Comparison of ENCODE assay signal across 23 cellular contexts in the genomic region with DNA sequence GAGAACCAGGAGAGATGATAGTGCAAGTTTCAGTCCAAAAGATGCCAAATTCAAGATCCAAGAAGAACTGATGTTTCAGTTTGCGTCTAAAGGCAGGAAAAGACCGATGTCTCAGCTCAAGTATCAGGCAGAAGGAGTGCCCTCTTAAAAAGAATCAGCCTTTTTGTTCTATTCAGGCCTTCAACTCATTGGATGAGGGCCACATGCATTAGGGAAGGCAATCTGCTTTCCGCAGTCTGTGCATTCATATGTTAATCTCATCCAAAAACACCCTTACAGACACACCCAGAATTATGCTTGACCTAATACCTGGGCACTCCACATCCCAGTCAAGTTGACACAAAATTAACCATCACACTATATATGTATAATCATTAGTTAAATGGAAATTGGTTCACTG. TPM values are rescaled to one million over a fixed set of nuclear protein-coding genes. Genes with fewer than 3 reads are reported as not detected.
DNase-seq lines count a peak whose midpoint lies in the region; ATAC-seq and TF ChIP-seq lines count a peak whose summit lies in the region.
"Had no signal": no experiment of that assay in that cellular context is flagged by ENCODE, and none has a peak within 500 bp of the region (broad histone marks: within the 10 kb centered on the region; RNA-seq: fewer than 3 reads in every experiment).

No MANE protein-coding gene starts in this region.

- H3K36me3 ChIP-seq in GM23338 (ENCODE audit: insufficient read depth), result no peaks in the 10 kb centered on the region
- H3K36me3 ChIP-seq in neural progenitor cell, result no peaks in the 10 kb centered on the region
- H3K36me3 ChIP-seq: BLaER1 treated with 17β-estradiol and CSF1 and Interleukin-3, amounts not matched to agents 10 nM and 100 nM had no signal

- peaks cover 6% of the 10 kb centered on the region; the same call in 2 of the 3 replicates for H3K9me3 Mint-ChIP-seq in GM23338
- peaks cover 2 to 18% (median 6%) of the 10 kb centered on the region in 5 experiments for H3K9me3 Mint-ChIP-seq in brain
- H3K9me3 Mint-ChIP-seq in neural progenitor cell, result no peaks in the 10 kb centered on the region
- H3K9me3 Mint-ChIP-seq: CD8-positive, alpha-beta T cell had no signal

- H3K79me2 ChIP-seq in GM23338 (replicated peaks; ENCODE audit: insufficient read depth) (no peaks in the 10 kb centered on the region), neural progenitor cell (ENCODE audit: low read depth) (no peaks in the 10 kb centered on the region)

- H2AFZ ChIP-seq in GM23338 (peak overlapping the region; percentile 34; the same call in 1 of the 2 replicates), neural progenitor cell (replicated peaks) (no peak overlapping the region)

- POLR2A ChIA-PET in RWPE1 (lab: Yijun Ruan, JAX; ENCODE audit: low non-redundant PET), result no interaction called here

- H3K4me2 ChIP-seq in GM23338, result peak overlapping the region; percentile 33; the same call in 1 of the 2 replicates
- no peak overlapping the region for H3K4me2 ChIP-seq in neural progenitor cell
- H3K4me2 ChIP-seq: BLaER1 treated with 17β-estradiol and CSF1 and Interleukin-3, amounts not matched to agents 10 nM and 100 nM had no signal

- no peaks in the 10 kb centered on the region for H4K20me1 ChIP-seq in GM23338 (replicated peaks; ENCODE audit: insufficient read depth)
- no peaks in the 10 kb centered on the region for H4K20me1 ChIP-seq in neural progenitor cell (ENCODE audit: low read depth)
- H4K20me1 ChIP-seq: BLaER1 treated with 17β-estradiol and CSF1 and Interleukin-3, amounts not matched to agents 10 nM and 100 nM had no signal

- no peak overlapping the region for H3K9ac ChIP-seq in neural progenitor cell
- H3K9ac ChIP-seq: BLaER1 treated with 17β-estradiol and CSF1 and Interleukin-3, amounts not matched to agents 10 nM and 100 nM had no signal

- H3K27ac Mint-ChIP-seq in GM23338, result no peak overlapping the region; the same call in 1 of the 2 replicates
- peak overlapping the region; percentile 33 to 91 (median 57) for H3K27ac Mint-ChIP-seq in brain
- H3K27ac Mint-ChIP-seq in neural progenitor cell, result peak overlapping the region; percentile 23
- H3K27ac Mint-ChIP-seq: CD8-positive, alpha-beta T cell had no signal

- TF ChIP-seq CTCF in GM23338 (conservative IDR thresholded peaks at IDR 0.05; ENCODE audit: low read depth in 2 of 2), result no peak
- no peak for TF ChIP-seq CTCF in brain (conservative IDR thresholded peaks at IDR 0.05)
- no peak for TF ChIP-seq CTCF in neural progenitor cell (IDR thresholded peaks at IDR 0.05)
- TF ChIP-seq CTCF in RWPE1 (conservative IDR thresholded peaks at IDR 0.05; ENCODE audit: low read depth), result no peak
- TF ChIP-seq CTCF in GM13976 (IDR thresholded peaks at IDR 0.05; ENCODE audit: borderline replicate concordance, control extremely low read depth, extremely low read depth, insufficient read depth, missing control alignments), result no peak

- H3K4me3 Mint-ChIP-seq in GM23338 (no peak overlapping the region), brain (peak overlapping the region in 2 of 5 experiments; percentile 11 to 46), neural progenitor cell (no peak overlapping the region)
- H3K4me3 Mint-ChIP-seq: CD8-positive, alpha-beta T cell had no signal

- ATAC-seq in GM23338, result peak; percentile 51
- ATAC-seq: CD8-positive, alpha-beta T cell; K562; PC-3 had no signal

- no peak overlapping the region for H3K4me3 ChIP-seq in GM23338
- no peak overlapping the region for H3K4me3 ChIP-seq in neural progenitor cell
- H3K4me3 ChIP-seq: BLaER1 treated with 17β-estradiol and CSF1 and Interleukin-3, amounts not matched to agents 10 nM and 100 nM; K562; SK-N-MC had no signal

- H3K36me3 Mint-ChIP-seq in GM23338 (ENCODE audit: low read depth), result peaks cover 5% of the 10 kb centered on the region; the same call in 1 of the 3 replicates
- H3K36me3 Mint-ChIP-seq in brain, result peaks cover 4% of the 10 kb centered on the region
- H3K36me3 Mint-ChIP-seq in neural progenitor cell, result no peaks in the 10 kb centered on the region
- H3K36me3 Mint-ChIP-seq: CD8-positive, alpha-beta T cell had no signal

- H3K4me1 ChIP-seq in GM23338 (ENCODE audit: insufficient read depth) (peaks cover 13% of the 10 kb centered on the region), neural progenitor cell (no peaks in the 10 kb centered on the region)
- H3K4me1 ChIP-seq: BLaER1 treated with 17β-estradiol and CSF1 and Interleukin-3, amounts not matched to agents 10 nM and 100 nM had no signal

- H3K9me3 ChIP-seq in neural progenitor cell (ENCODE audit: low read depth), result no peaks in the 10 kb centered on the region
- H3K9me3 ChIP-seq: BLaER1 treated with 17β-estradiol and CSF1 and Interleukin-3, amounts not matched to agents 10 nM and 100 nM had no signal

- in situ Hi-C loops in GM13976 (cut with MboI; ENCODE audit: low sequenced_read_pairs, unreplicated experiment), result no loop called here

- H3K27me3 Mint-ChIP-seq in GM23338 (ENCODE audit: insufficient read depth, low read depth, poor library complexity) (no peaks in the 10 kb centered on the region), brain (no peaks in the 10 kb centered on the region), neural progenitor cell (ENCODE audit: insufficient read depth, low read depth) (no peaks in the 10 kb centered on the region)

- DNase-seq in GM23338 (ENCODE audit: low spot score) (peak; percentile 28), NCI-H446 treated with DMSO at 0.1 percent for 48 hours (lab: John Stamatoyannopoulos, UW) (peak; percentile 33), neural progenitor cell (ENCODE audit: low spot score) (no peak), RWPE1 (ENCODE audit: low spot score) (no peak), GM13976 (ENCODE audit: low spot score) (no peak)
- no peak for DNase-seq in stimulated activated CD4-positive, alpha-beta T cell treated with anti-CD3 and anti-CD28 coated beads, Interleukin-1b, Interleukin-23, amount 100 ng/mL, for 48 hours
- DNase-seq: ACHN; CD8-positive, alpha-beta T cell; DMS53; EL; GF-D8; H7; NCI-H1092; NCI-H1436; NCI-H1930; NCI-H226; NCI-H526 treated with DMSO at 0.1 percent for 48 hours; PC-3; SHP77 had no signal

- CTCF ChIA-PET in RWPE1 (lab: Yijun Ruan, JAX), result interaction anchor here (0.7 kb wide), 1 partner anchor 123 kb away, joined by 4 read pairs; no protein-coding TSS in a partner anchor

- no peaks in the 10 kb centered on the region for H3K9me2 ChIP-seq in GM23338 (ENCODE audit: insufficient read depth)

- H3K27ac ChIP-seq in GM23338 (ENCODE audit: low read depth) (no peak overlapping the region), neural progenitor cell (no peak overlapping the region), RWPE1 (no peak overlapping the region)
- H3K27ac ChIP-seq: BLaER1 treated with 17β-estradiol and CSF1 and Interleukin-3, amounts not matched to agents 10 nM and 100 nM had no signal

- peaks cover 26% of the 10 kb centered on the region for H3K4me1 Mint-ChIP-seq in GM23338
- H3K4me1 Mint-ChIP-seq in brain, result peaks cover 47% of the 10 kb centered on the region
- peaks cover 6% of the 10 kb centered on the region for H3K4me1 Mint-ChIP-seq in neural progenitor cell

- H3K27me3 ChIP-seq in GM23338 (ENCODE audit: insufficient read depth) (no peaks in the 10 kb centered on the region), neural progenitor cell (no peaks in the 10 kb centered on the region)
- H3K27me3 ChIP-seq: BLaER1 treated with 17β-estradiol and CSF1 and Interleukin-3, amounts not matched to agents 10 nM and 100 nM had no signal

- H3F3A ChIP-seq in GM23338 (replicated peaks; ENCODE audit: low read depth) (no peaks in the 10 kb centered on the region), neural progenitor cell (ENCODE audit: low read depth) (no peaks in the 10 kb centered on the region)

TF ChIP-seq in GM23338, 12 proteins besides CTCF, POLR2A, EP300 and RAD21:
- TF ChIP-seq STAT1 (IDR thresholded peaks at IDR 0.05; ENCODE audit: unreplicated experiment), result no peak
- TF ChIP-seq EZH2 (IDR thresholded peaks at IDR 0.05; ENCODE audit: low read depth, unreplicated experiment), result no peak
- TF ChIP-seq, protein P1, sequence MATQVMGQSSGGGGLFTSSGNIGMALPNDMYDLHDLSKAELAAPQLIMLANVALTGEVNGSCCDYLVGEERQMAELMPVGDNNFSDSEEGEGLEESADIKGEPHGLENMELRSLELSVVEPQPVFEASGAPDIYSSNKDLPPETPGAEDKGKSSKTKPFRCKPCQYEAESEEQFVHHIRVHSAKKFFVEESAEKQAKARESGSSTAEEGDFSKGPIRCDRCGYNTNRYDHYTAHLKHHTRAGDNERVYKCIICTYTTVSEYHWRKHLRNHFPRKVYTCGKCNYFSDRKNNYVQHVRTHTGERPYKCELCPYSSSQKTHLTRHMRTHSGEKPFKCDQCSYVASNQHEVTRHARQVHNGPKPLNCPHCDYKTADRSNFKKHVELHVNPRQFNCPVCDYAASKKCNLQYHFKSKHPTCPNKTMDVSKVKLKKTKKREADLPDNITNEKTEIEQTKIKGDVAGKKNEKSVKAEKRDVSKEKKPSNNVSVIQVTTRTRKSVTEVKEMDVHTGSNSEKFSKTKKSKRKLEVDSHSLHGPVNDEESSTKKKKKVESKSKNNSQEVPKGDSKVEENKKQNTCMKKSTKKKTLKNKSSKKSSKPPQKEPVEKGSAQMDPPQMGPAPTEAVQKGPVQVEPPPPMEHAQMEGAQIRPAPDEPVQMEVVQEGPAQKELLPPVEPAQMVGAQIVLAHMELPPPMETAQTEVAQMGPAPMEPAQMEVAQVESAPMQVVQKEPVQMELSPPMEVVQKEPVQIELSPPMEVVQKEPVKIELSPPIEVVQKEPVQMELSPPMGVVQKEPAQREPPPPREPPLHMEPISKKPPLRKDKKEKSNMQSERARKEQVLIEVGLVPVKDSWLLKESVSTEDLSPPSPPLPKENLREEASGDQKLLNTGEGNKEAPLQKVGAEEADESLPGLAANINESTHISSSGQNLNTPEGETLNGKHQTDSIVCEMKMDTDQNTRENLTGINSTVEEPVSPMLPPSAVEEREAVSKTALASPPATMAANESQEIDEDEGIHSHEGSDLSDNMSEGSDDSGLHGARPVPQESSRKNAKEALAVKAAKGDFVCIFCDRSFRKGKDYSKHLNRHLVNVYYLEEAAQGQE (IDR thresholded peaks at IDR 0.05; ENCODE audit: unreplicated experiment), result no peak
- no peak for TF ChIP-seq NANOG (IDR thresholded peaks at IDR 0.05; ENCODE audit: borderline replicate concordance)
- TF ChIP-seq JUNB (IDR thresholded peaks at IDR 0.05; ENCODE audit: unreplicated experiment), result no peak
- TF ChIP-seq ZNF331 (CRISPR knock-in tag; IDR thresholded peaks at IDR 0.05; ENCODE audit: low read depth), result no peak

RNA-seq across cellular contexts. Expression of a gene that starts 45.2 kb away (rescaled TPM):
- total RNA-seq in GM23338 (2014; rRNA removed; shearing (Covaris generic)), result 14.4 and 16.0 TPM in 2 replicates
- 7.3 and 8.4 TPM in 2 replicates for polyA plus RNA-seq in GM23338 (2016; fragmentation: Nextera tagmentation; extraction: Ambion mirVana)
- polyA plus RNA-seq in brain (ENCODE audit: insufficient read depth, low read depth, low replicate concordance), result 13.5 TPM
- total RNA-seq in neural progenitor cell (ENCODE audit: low replicate concordance), result 22.1 and 26.6 TPM in 2 replicates

RNA-seq across cellular contexts. Expression of a gene that starts 45.4 kb away (rescaled TPM):
- 32.3 and 36.0 TPM in 2 replicates for total RNA-seq in GM23338 (2014; rRNA removed; shearing (Covaris generic))
- polyA plus RNA-seq in GM23338 (2016; fragmentation: Nextera tagmentation; extraction: Ambion mirVana) (15.2 and 18.2 TPM in 2 replicates), brain (ENCODE audit: insufficient read depth, low read depth, low replicate concordance) (7.6 TPM)
- 34.7 and 55.6 TPM in 2 replicates for total RNA-seq in neural progenitor cell (ENCODE audit: low replicate concordance)

Comparison
In these comparisons a context has a peak if more than half of its experiments do, and no peak if none do; other contexts are left out.
1. DNase-seq: peak in GM23338 (single experiment) and NCI-H446 treated with DMSO at 0.1 percent for 48 hours (single experiment); none in neural progenitor cell (single experiment), RWPE1 (single experiment), stimulated activated CD4-positive, alpha-beta T cell treated with anti-CD3 and anti-CD28 coated beads, Interleukin-1b, Interleukin-23, amount 100 ng/mL, for 48 hours (single experiment) and GM13976 (single experiment).